12 cellular contexts compared by ENCODE assay signal in genomic region chr7:27994639-27995038, GRCh38.
DNase-seq lines count a peak whose midpoint lies in the region; ATAC-seq and TF ChIP-seq lines count a peak whose summit lies in the region.
"Had no signal": no experiment of that assay in that cellular context is flagged by ENCODE, and none has a peak within 500 bp of the region (broad histone marks: within the 10 kb centered on the region; RNA-seq: fewer than 3 reads in every experiment).

No MANE protein-coding gene starts in this region.

- TF ChIP-seq CTCF in colonic mucosa (IDR thresholded peaks at IDR 0.05) (no peak), body of pancreas (IDR thresholded peaks at IDR 0.05) (no peak)

- intact Hi-C loops in colonic mucosa (cut with DNase I) (no loop called here), sciatic nerve (cut with DNase I) (no loop called here), body of pancreas (cut with DNase I) (no loop called here)

- H3K4me3 ChIP-seq in colonic mucosa (no peak overlapping the region), body of pancreas (no peak overlapping the region)
- H3K4me3 ChIP-seq: GM12878, Peyer's patch had no signal

- no peak for TF ChIP-seq POLR2A in body of pancreas (IDR thresholded peaks at IDR 0.05)

- no peaks in the 10 kb centered on the region for H3K9me3 ChIP-seq in colonic mucosa
- H3K9me3 ChIP-seq in body of pancreas, result no peaks in the 10 kb centered on the region
- H3K9me3 ChIP-seq: Peyer's patch had no signal

- no peak overlapping the region for H3K9ac ChIP-seq in colonic mucosa (ENCODE audit: low read depth in 2 of 2, low read length in 2 of 2)
- H3K9ac ChIP-seq: parathyroid adenoma had no signal

- no peaks in the 10 kb centered on the region for H3K36me3 ChIP-seq in colonic mucosa
- no peaks in the 10 kb centered on the region for H3K36me3 ChIP-seq in body of pancreas (replicated peaks in 1 of 2; ENCODE audit: insufficient read depth in 1 of 2, low read depth in 2 of 2)
- H3K36me3 ChIP-seq: Peyer's patch had no signal

- 72 to 80% methylated on average over 2 of the region's 2 CpGs for WGBS in body of pancreas, 2 donors

- H3K4me1 ChIP-seq in colonic mucosa (peaks cover 4% of the 10 kb centered on the region), body of pancreas (peaks cover 12% of the 10 kb centered on the region)
- H3K4me1 ChIP-seq: parathyroid adenoma had no signal

- H3K27me3 ChIP-seq in colonic mucosa (no peaks in the 10 kb centered on the region), body of pancreas (no peaks in the 10 kb centered on the region)
- H3K27me3 ChIP-seq: Peyer's patch had no signal

- ATAC-seq in sciatic nerve, result peak; percentile 31
- no peak for ATAC-seq in HG03135 (IDR thresholded peaks at IDR 0.05; ENCODE audit: unreplicated experiment)
- no peak for ATAC-seq in body of pancreas
- ATAC-seq: activated CD8-positive, alpha-beta memory T cell treated with anti-CD3 and anti-CD28 coated beads, Interleukin-2, amount 10 ng/mL, durations not matched to agents 7 days and 5 days; GM12878 had no signal

- DNase-seq in NCI-H2081 (lab: John Stamatoyannopoulos, UW) (peak; percentile 9 to 77), NCI-H2081 treated with DMSO at 0.1 percent for 48 hours (lab: John Stamatoyannopoulos, UW) (no peak), NCI-H2029 (lab: John Stamatoyannopoulos, UW) (peak; percentile 28), colonic mucosa (peak; percentile 50), sciatic nerve (ENCODE audit: low spot score) (no peak), body of pancreas (no peak)
- no peak for DNase-seq in activated CD4-positive, alpha-beta T cell treated with anti-CD3 and anti-CD28 coated beads, Interleukin-2, amount 50 U/mL, for 1 hour
- DNase-seq: activated CD8-positive, alpha-beta memory T cell treated with anti-CD3 and anti-CD28 coated beads, Interleukin-2, amount 10 ng/mL, durations not matched to agents 7 days and 5 days had no signal

- H3K27ac ChIP-seq in colonic mucosa (no peak overlapping the region), body of pancreas (no peak overlapping the region)
- H3K27ac ChIP-seq: parathyroid adenoma, Peyer's patch had no signal

Comparison
In these comparisons a context has a peak if more than half of its experiments do, and no peak if none do; other contexts are left out.
1. DNase-seq: peak in NCI-H2081 (2 of 2), NCI-H2029 (single experiment) and colonic mucosa (single experiment); none in NCI-H2081 treated with DMSO at 0.1 percent for 48 hours (single experiment), sciatic nerve (single experiment), activated CD4-positive, alpha-beta T cell treated with anti-CD3 and anti-CD28 coated beads, Interleukin-2, amount 50 U/mL, for 1 hour (single experiment) and body of pancreas (0 of 4).